Comparison of ENCODE assay signal across 1 cellular context in genomic region chr4:7928711-7929505, GRCh38.
TF ChIP-seq lines count a peak whose summit lies in the region.

No MANE protein-coding gene starts in this region.

TF ChIP-seq in HCT116, 20 proteins besides CTCF, POLR2A, EP300 and RAD21 (continued from another document):
- TF ChIP-seq ELF1 (IDR thresholded peaks at IDR 0.05; ENCODE audit: borderline replicate concordance, low read depth) (no peak), YY1 (IDR thresholded peaks at IDR 0.05; ENCODE audit: extremely low read depth, insufficient replicate concordance, low read depth, low read length) (no peak), FOSL1 (IDR thresholded peaks at IDR 0.05; ENCODE audit: low read depth) (no peak), JUND (IDR thresholded peaks at IDR 0.05) (no peak), ATF3 (IDR thresholded peaks at IDR 0.05) (no peak), MAX (IDR thresholded peaks at IDR 0.05) (no peak), CEBPB (IDR thresholded peaks at IDR 0.05; ENCODE audit: low read depth) (no peak), SRF (IDR thresholded peaks at IDR 0.05; ENCODE audit: low read depth) (no peak), SP1 (IDR thresholded peaks at IDR 0.05; ENCODE audit: low read depth) (no peak), EZH2phosphoT487 (IDR thresholded peaks at IDR 0.05; ENCODE audit: borderline replicate concordance) (no peak), POLR2AphosphoS5 (IDR thresholded peaks at IDR 0.05; ENCODE audit: low read depth, low read length) (no peak), ZFX (IDR thresholded peaks at IDR 0.05) (no peak), SIN3A (IDR thresholded peaks at IDR 0.05; ENCODE audit: low read depth) (no peak), TCF7L2 (IDR thresholded peaks at IDR 0.05; ENCODE audit: borderline replicate concordance, extremely low read depth, insufficient read depth, insufficient read length) (no peak), REST (IDR thresholded peaks at IDR 0.05; ENCODE audit: low read depth) (no peak)
